In genomic region chr18:22559414-22560282, GRCh38 we compare ENCODE assay signal across 7 cellular contexts.
DNase-seq lines count a peak whose midpoint lies in the region; ATAC-seq, FAIRE-seq and TF ChIP-seq lines count a peak whose summit lies in the region.

No MANE protein-coding gene starts in this region.

- intact Hi-C loops in lower leg skin (cut with DNase I; ENCODE audit: low total_unique reads): loop anchor here (5.0 to 10.0 kb wide), 3 partner anchors 392 to 665 kb away; partner anchors contain the start of gene GATA6
- intact Hi-C loops in testis (cut with DNase I; ENCODE audit: low total_unique reads): loop anchor here (5.0 to 10.0 kb wide), 2 partner anchors 215 to 392 kb away; partner anchors contain the start of gene GATA6

- H3K27ac ChIP-seq in testis: peak overlapping the region; percentile 61 to 86

- H3K27me3 ChIP-seq in testis: no peaks in the 10 kb centered on the region

- TF ChIP-seq CTCF in lower leg skin (IDR thresholded peaks at IDR 0.05) (no peak), testis (IDR thresholded peaks at IDR 0.05) (peak; percentile 3 to 21 (median 11))

- H3K4me3 ChIP-seq in lower leg skin (ENCODE audit: low read depth, poor library complexity, severe bottlenecking): peak overlapping the region; percentile 26
- H3K4me3 ChIP-seq in testis: peak overlapping the region; percentile 57 to 74

- no peaks in the 10 kb centered on the region for H3K9me3 ChIP-seq in testis

- DNase-seq in HCEC 1CT: peak; percentile 52
- DNase-seq in RCC 7860 (ENCODE audit: low spot score): peak; percentile 64
- DNase-seq in dermis microvascular lymphatic vessel endothelial cell (ENCODE audit: low read depth in 2 of 2): peak; percentile 15 to 73
- DNase-seq in lower leg skin (ENCODE audit: low spot score in 2 of 2): peak in 1 of 2 donors; percentile 89
- DNase-seq in testis: peak; percentile 70
- DNase-seq in T-helper 1 cell: no peak

- peaks cover 4% of the 10 kb centered on the region for H3K4me1 ChIP-seq in testis

- no peak for FAIRE-seq in RCC 7860 (lab: Jason Lieb, UNC)

- no peaks in the 10 kb centered on the region for H3K36me3 ChIP-seq in testis (ENCODE audit: low read depth, missing control alignments)

- no peak for ATAC-seq in HG03159 (IDR thresholded peaks at IDR 0.05; ENCODE audit: unreplicated experiment)

- 1% methylated on average over 45 to 47 of the region's 64 CpGs for WGBS in lower leg skin, 2 donors
- 1% methylated on average over 35 to 63 of the region's 64 CpGs for WGBS in testis, 2 donors

- no peak for TF ChIP-seq POLR2A in lower leg skin (IDR thresholded peaks at IDR 0.05)
- TF ChIP-seq POLR2A in testis (IDR thresholded peaks at IDR 0.05): no peak

Comparison
In these comparisons a context has a peak if more than half of its experiments do, and no peak if none do; other contexts are left out.
1. DNase-seq: peak in HCEC 1CT (single experiment), RCC 7860 (single experiment), dermis microvascular lymphatic vessel endothelial cell (2 of 2) and testis (single experiment); none in T-helper 1 cell (0 of 5).
2. CTCF ChIP-seq: peak in testis (3 of 3); none in lower leg skin (0 of 3).